ENCODE assay signal across 1 cellular context in genomic region chr17:7329360-7330098, GRCh38.
TF ChIP-seq lines count a peak whose summit lies in the region.

No MANE protein-coding gene starts in this region.

TF ChIP-seq in K562, 482 proteins besides CTCF, POLR2A, EP300 and RAD21 (continued from another document and continues in another):
- no peak for TF ChIP-seq HMGXB4 (CRISPR knock-in tag; IDR thresholded peaks at IDR 0.05)
- TF ChIP-seq SMARCE1 (IDR thresholded peaks at IDR 0.05): no peak
- TF ChIP-seq ZNF24 (IDR thresholded peaks at IDR 0.05): no peak
- TF ChIP-seq CREB1 (IDR thresholded peaks at IDR 0.05): peak; percentile 66
- TF ChIP-seq CREB1 (CRISPR knock-in tag; IDR thresholded peaks at IDR 0.05): peak; percentile 74
- TF ChIP-seq SRSF3 (IDR thresholded peaks at IDR 0.05; ENCODE audit: insufficient read depth, low read length): no peak
- TF ChIP-seq PTBP1 (IDR thresholded peaks at IDR 0.05; ENCODE audit: low read depth, low read length): no peak
- TF ChIP-seq SRSF1 (IDR thresholded peaks at IDR 0.05; ENCODE audit: low read depth, low read length): no peak
- TF ChIP-seq GATAD2B (IDR thresholded peaks at IDR 0.05; ENCODE audit: borderline replicate concordance): no peak
- no peak for TF ChIP-seq ZNF518B (CRISPR knock-in tag; IDR thresholded peaks at IDR 0.05)
- no peak for TF ChIP-seq ZNF77 (CRISPR knock-in tag; IDR thresholded peaks at IDR 0.05)
- TF ChIP-seq ZNF263 (CRISPR knock-in tag; IDR thresholded peaks at IDR 0.05; ENCODE audit: borderline replicate concordance): no peak
- TF ChIP-seq ZBTB9 (CRISPR knock-in tag; IDR thresholded peaks at IDR 0.05): no peak
- no peak for TF ChIP-seq RUNX1 (IDR thresholded peaks at IDR 0.05; ENCODE audit: low read depth)
- no peak for TF ChIP-seq HDAC3 (IDR thresholded peaks at IDR 0.05; ENCODE audit: borderline replicate concordance, partially characterized antibody)
- TF ChIP-seq CHD7 (IDR thresholded peaks at IDR 0.05; ENCODE audit: low read depth, low read length): no peak
- TF ChIP-seq JUN (IDR thresholded peaks at IDR 0.05; ENCODE audit: borderline replicate concordance, low read depth, low read length): no peak
- no peak for TF ChIP-seq JUN (CRISPR knock-in tag; IDR thresholded peaks at IDR 0.05; ENCODE audit: borderline replicate concordance)
- TF ChIP-seq ZBTB43 (CRISPR knock-in tag; IDR thresholded peaks at IDR 0.05): no peak
- TF ChIP-seq FOXA1 (IDR thresholded peaks at IDR 0.05; ENCODE audit: borderline replicate concordance): no peak
- TF ChIP-seq NCOA2 (IDR thresholded peaks at IDR 0.05; ENCODE audit: partially characterized antibody in 2 of 2): no peak
- no peak for TF ChIP-seq ZNF778 (CRISPR knock-in tag; IDR thresholded peaks at IDR 0.05)
- TF ChIP-seq ZNF695 (CRISPR knock-in tag; IDR thresholded peaks at IDR 0.05): no peak
- no peak for TF ChIP-seq MXI1 (IDR thresholded peaks at IDR 0.05; ENCODE audit: low read depth, low read length)
- TF ChIP-seq TCFL5 (CRISPR knock-in tag; conservative IDR thresholded peaks at IDR 0.05): no peak
- no peak for TF ChIP-seq PTTG1 (tag; IDR thresholded peaks at IDR 0.05; ENCODE audit: low read depth)
- TF ChIP-seq NR0B1 (IDR thresholded peaks at IDR 0.05; ENCODE audit: partially characterized antibody): no peak
- no peak for TF ChIP-seq ZBTB2 (IDR thresholded peaks at IDR 0.05)
- TF ChIP-seq ZNF134 (CRISPR knock-in tag; conservative IDR thresholded peaks at IDR 0.05): no peak
- TF ChIP-seq CCAR2 (IDR thresholded peaks at IDR 0.05; ENCODE audit: low read depth, low read length): no peak
- TF ChIP-seq ZBTB26 (CRISPR knock-in tag; IDR thresholded peaks at IDR 0.05): no peak
- no peak; the same call in none of the 2 replicates for TF ChIP-seq CREM (IDR thresholded peaks at IDR 0.05; ENCODE audit: low read depth)
- TF ChIP-seq PKNOX1 (IDR thresholded peaks at IDR 0.05): peak; percentile 68
